8 cellular contexts compared by ENCODE assay signal in the genomic region with DNA sequence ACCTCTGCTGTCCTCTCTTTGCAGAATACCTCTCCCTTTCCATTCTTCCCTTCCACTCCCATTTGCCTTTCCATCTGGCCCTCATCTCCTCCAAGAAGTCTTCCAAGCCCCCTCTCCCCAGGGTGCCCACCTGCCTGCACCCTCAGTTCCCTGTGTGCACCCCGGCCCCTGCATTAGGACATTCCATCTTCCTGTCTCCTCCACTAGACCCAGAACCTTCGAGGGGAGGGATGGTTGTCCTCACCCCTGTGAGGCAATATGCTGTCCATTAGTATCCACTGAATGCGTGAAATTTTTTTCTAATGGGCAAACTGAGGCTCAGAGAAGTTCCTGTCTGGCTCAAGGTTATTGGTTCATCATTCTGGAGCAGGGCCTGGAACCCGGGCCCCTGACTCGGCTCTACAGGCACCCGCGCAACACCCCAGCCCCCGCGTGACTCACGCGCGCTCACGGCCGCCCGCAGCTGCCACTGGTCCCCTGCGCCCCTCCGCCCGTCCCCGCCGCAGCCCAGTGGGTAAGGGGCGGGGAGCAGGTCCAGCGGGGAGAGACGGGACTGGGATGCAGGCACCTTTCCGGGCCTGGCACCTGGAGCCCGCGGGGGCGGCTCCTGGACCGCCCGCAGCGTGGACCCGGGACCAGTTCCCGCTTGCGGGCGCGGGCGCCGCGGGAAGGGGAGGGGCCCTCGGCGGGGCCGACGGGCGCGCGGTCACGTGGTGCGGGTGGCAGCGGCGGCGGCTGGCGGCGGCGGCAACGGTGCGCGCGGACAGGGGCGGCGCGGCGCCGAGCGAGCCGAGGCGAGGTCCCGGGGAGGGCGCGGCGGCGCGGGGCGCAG.
A peak's percentile ranks its signal among the peaks of the same experiment; 100 is the strongest.
DNase-seq lines count a peak whose midpoint lies in the region; ATAC-seq and TF ChIP-seq lines count a peak whose summit lies in the region.

No MANE protein-coding gene starts in this region.

- H3K27me3 ChIP-seq in iPS-18a (ENCODE audit: control insufficient read depth, insufficient read depth, low read length): peaks cover 39% of the 10 kb centered on the region

- no peaks in the 10 kb centered on the region for H3K36me3 ChIP-seq in iPS-18a (ENCODE audit: control insufficient read depth, low read depth, low read length)

- H3K4me1 ChIP-seq in iPS-18a (ENCODE audit: control insufficient read depth, low read depth, low read length): peaks cover 7% of the 10 kb centered on the region

- no peak for TF ChIP-seq CTCF in astrocyte of the cerebellum (IDR thresholded peaks at IDR 0.05; ENCODE audit: low read depth, low read length, missing control alignments)

- H3K27ac ChIP-seq in iPS-18a (ENCODE audit: low read length): no peak overlapping the region

- ATAC-seq in HG03469 (IDR thresholded peaks at IDR 0.05; ENCODE audit: unreplicated experiment): no peak

- peak; percentile 31 for DNase-seq in NCI-H82 (lab: John Stamatoyannopoulos, UW)
- DNase-seq in NCI-H82 treated with DMSO at 0.1 percent for 48 hours (lab: John Stamatoyannopoulos, UW; ENCODE audit: unreplicated experiment): no peak
- DNase-seq in T follicular helper cell (ENCODE audit: low read depth): peak; percentile 26
- no peak for DNase-seq in astrocyte of the cerebellum (ENCODE audit: low read depth)
- peak; percentile 57 to 63 for DNase-seq in stimulated activated CD4-positive, alpha-beta T cell treated with anti-CD3 and anti-CD28 coated beads, Interleukin-2, amount 100 ng/mL, for 24 hours
- DNase-seq in GOT3 (lab: John Stamatoyannopoulos, UW): no peak

- in situ Hi-C loops in astrocyte of the cerebellum (cut with HindIII; ENCODE audit: low sequenced_read_pairs): no loop called here

- H3K9me3 ChIP-seq in iPS-18a (ENCODE audit: control insufficient read depth, low read depth, low read length): no peaks in the 10 kb centered on the region

- H3K9ac ChIP-seq in iPS-18a (ENCODE audit: low read length): no peak overlapping the region

- H3K4me3 ChIP-seq in astrocyte of the cerebellum (ENCODE audit: low read depth, low read length): peak overlapping the region; percentile 33
- peak overlapping the region; percentile 45 for H3K4me3 ChIP-seq in iPS-18a (ENCODE audit: low read length)

Comparison
In these comparisons a context has a peak if more than half of its experiments do, and no peak if none do; other contexts are left out.
1. DNase-seq: peak in NCI-H82 (single experiment), T follicular helper cell (single experiment) and stimulated activated CD4-positive, alpha-beta T cell treated with anti-CD3 and anti-CD28 coated beads, Interleukin-2, amount 100 ng/mL, for 24 hours (2 of 2); none in NCI-H82 treated with DMSO at 0.1 percent for 48 hours (single experiment), astrocyte of the cerebellum (single experiment) and GOT3 (single experiment).